Comparison of ENCODE assay signal across 9 cellular contexts in the genomic region with DNA sequence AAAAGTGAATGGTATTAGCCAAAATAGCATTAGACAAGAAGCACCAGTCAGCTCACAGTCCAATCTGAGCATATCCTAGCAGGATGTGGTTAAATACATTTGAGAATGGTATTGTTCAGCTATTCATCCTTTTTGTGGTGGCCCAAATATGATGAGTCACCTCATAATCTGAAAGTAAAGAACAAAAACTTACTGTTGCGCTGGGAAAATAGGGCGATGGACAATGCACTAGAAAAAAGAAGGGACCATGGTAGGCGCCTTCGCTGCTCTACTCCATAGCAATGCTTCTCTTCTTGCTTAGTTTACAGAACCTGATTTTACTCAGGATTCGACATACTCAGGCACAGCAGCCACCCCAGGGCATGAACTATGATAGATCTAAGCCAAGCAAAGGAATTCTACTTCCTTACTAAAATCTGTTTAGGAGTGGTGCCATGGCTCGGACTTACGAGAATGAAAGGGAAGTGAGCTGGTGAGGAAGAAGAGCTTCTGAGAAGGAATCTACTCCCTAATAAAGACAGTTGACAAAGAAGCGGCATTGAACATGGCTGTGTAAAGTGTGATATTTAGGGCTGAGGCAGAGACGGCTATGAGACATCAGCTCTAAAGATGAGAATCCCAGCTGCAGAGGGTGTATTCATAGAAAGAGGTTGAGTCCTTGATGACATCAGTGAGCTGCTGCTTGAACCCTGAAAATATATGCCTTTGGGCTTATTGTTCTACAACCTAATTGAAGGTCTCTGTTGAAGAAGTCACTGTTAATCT. TPM values are rescaled to one million over a fixed set of nuclear protein-coding genes. Genes with fewer than 3 reads are reported as not detected.
A peak's percentile ranks its signal among the peaks of the same experiment; 100 is the strongest.
DNase-seq lines count a peak whose midpoint lies in the region; ATAC-seq and TF ChIP-seq lines count a peak whose summit lies in the region.
"Had no signal": no experiment of that assay in that cellular context is flagged by ENCODE, and none has a peak within 500 bp of the region (broad histone marks: within the 10 kb centered on the region; RNA-seq: fewer than 3 reads in every experiment).

No MANE protein-coding gene starts in this region.

- H3K4me1 Mint-ChIP-seq in activated naive CD8-positive, alpha-beta T cell treated with anti-CD3 and anti-CD28 coated beads for 36 hours = peaks cover 23% of the 10 kb centered on the region
- peaks cover 23 to 46% (median 29%) of the 10 kb centered on the region in 4 donors for H3K4me1 Mint-ChIP-seq in naive thymus-derived CD8-positive, alpha-beta T cell

- peaks cover 15% of the 10 kb centered on the region for H3K36me3 Mint-ChIP-seq in activated naive CD8-positive, alpha-beta T cell treated with anti-CD3 and anti-CD28 coated beads for 36 hours
- H3K36me3 Mint-ChIP-seq in naive thymus-derived CD8-positive, alpha-beta T cell = peaks cover 5 to 18% (median 13%) of the 10 kb centered on the region in 3 donors

- H3K27ac Mint-ChIP-seq in activated naive CD8-positive, alpha-beta T cell treated with anti-CD3 and anti-CD28 coated beads for 36 hours = peak overlapping the region; percentile 11
- H3K27ac Mint-ChIP-seq in naive thymus-derived CD8-positive, alpha-beta T cell = peak overlapping the region in 6 of 10 donors; percentile 11 to 71 (median 36)

- intact Hi-C loops in Right ventricle myocardium inferior (cut with DNase I) = no loop called here

- H3K4me3 Mint-ChIP-seq in activated naive CD8-positive, alpha-beta T cell treated with anti-CD3 and anti-CD28 coated beads for 36 hours = peak overlapping the region; percentile 23
- peak overlapping the region; percentile 29 to 75 (median 56) for H3K4me3 Mint-ChIP-seq in naive thymus-derived CD8-positive, alpha-beta T cell

- CTCF ChIA-PET in AG04449 (lab: Yijun Ruan, JAX) = interaction anchor here (1.2 to 2.3 kb wide), 3 partner anchors 8 to 54 kb away, joined by 5 to 11 read pairs (median 10); partner anchors contain the start of gene GSTA4

- no peaks in the 10 kb centered on the region for H3K27me3 Mint-ChIP-seq in activated naive CD8-positive, alpha-beta T cell treated with anti-CD3 and anti-CD28 coated beads for 36 hours
- no peaks in the 10 kb centered on the region for H3K27me3 Mint-ChIP-seq in naive thymus-derived CD8-positive, alpha-beta T cell
- H3K27me3 Mint-ChIP-seq: brain had no signal

- POLR2A ChIA-PET in AG04449 (lab: Yijun Ruan, JAX) = interaction anchor here (0.6 kb wide), 1 partner anchor 25 kb away, joined by 3 read pairs; no protein-coding TSS in a partner anchor
- POLR2A ChIA-PET in naive thymus-derived CD8-positive, alpha-beta T cell (lab: Charles Lee) = no interaction called here

- TF ChIP-seq CTCF in AG04449 (IDR thresholded peaks at IDR 0.05; ENCODE audit: insufficient read depth, low read length, missing control alignments) = no peak

- ATAC-seq in GM19324 (IDR thresholded peaks at IDR 0.05; ENCODE audit: low FRiP score, unreplicated experiment) = peak; percentile 54
- peak; percentile 95 for ATAC-seq in HG03342 (IDR thresholded peaks at IDR 0.05; ENCODE audit: unreplicated experiment)
- peak; percentile 33 to 65 for ATAC-seq in naive thymus-derived CD8-positive, alpha-beta T cell
- ATAC-seq in Right ventricle myocardium inferior = no peak

- peak overlapping the region; percentile 29 for H3K4me3 ChIP-seq in AG04449 (ENCODE audit: low read depth, low read length)

- H3K9me3 Mint-ChIP-seq in activated naive CD8-positive, alpha-beta T cell treated with anti-CD3 and anti-CD28 coated beads for 36 hours = no peaks in the 10 kb centered on the region
- H3K9me3 Mint-ChIP-seq in naive thymus-derived CD8-positive, alpha-beta T cell = no peaks in the 10 kb centered on the region

- peak; percentile 65 for DNase-seq in AG04449 (ENCODE audit: low read depth, low spot score)
- DNase-seq in activated naive CD8-positive, alpha-beta T cell treated with anti-CD3 and anti-CD28 coated beads for 36 hours = no peak
- DNase-seq in naive thymus-derived CD8-positive, alpha-beta T cell = peak in 2 of 10 donors; percentile 22 to 31
- DNase-seq in cerebellum (ENCODE audit: low spot score) = no peak
- no peak for DNase-seq in Right ventricle myocardium inferior (ENCODE audit: missing footprints)
- no peak for DNase-seq in NCI-H774 (lab: John Stamatoyannopoulos, UW)

RNA-seq across cellular contexts. Expression of gene CILK1, which starts 13.0 kb away (rescaled TPM):
- 1 to 10 TPM; 6.2 to 6.4 TPM for total RNA-seq in activated naive CD8-positive, alpha-beta T cell treated with anti-CD3 and anti-CD28 coated beads for 36 hours
- 10 to 100 TPM; 15.0 to 15.8 TPM for total RNA-seq in naive thymus-derived CD8-positive, alpha-beta T cell
- 1 to 10 TPM; 2.8 to 4.1 (median 3.8) TPM for polyA plus RNA-seq in naive thymus-derived CD8-positive, alpha-beta T cell
- total RNA-seq in cerebellum (24.6 TPM), Right ventricle myocardium inferior (6.4 TPM)

RNA-seq across cellular contexts. Expression of gene FBXO9, which starts 16.6 kb away (rescaled TPM):
- 10 to 100 TPM; 55.4 to 56.2 TPM for total RNA-seq in activated naive CD8-positive, alpha-beta T cell treated with anti-CD3 and anti-CD28 coated beads for 36 hours
- 100 to 1,000 TPM; 134 to 137 TPM for total RNA-seq in naive thymus-derived CD8-positive, alpha-beta T cell
- polyA plus RNA-seq in naive thymus-derived CD8-positive, alpha-beta T cell = 10 to 100 TPM; 46.1 to 52.1 (median 49.0) TPM
- total RNA-seq in cerebellum (39.6 TPM), Right ventricle myocardium inferior (54.7 TPM)

RNA-seq across cellular contexts. Expression of gene GSTA4, which starts 53.5 kb away (rescaled TPM):
- 1 to 10 TPM; 8.4 to 8.5 TPM for total RNA-seq in activated naive CD8-positive, alpha-beta T cell treated with anti-CD3 and anti-CD28 coated beads for 36 hours
- under 1 TPM; 0.39 to 0.69 TPM for total RNA-seq in naive thymus-derived CD8-positive, alpha-beta T cell
- 1 to 10 TPM; 1.2 to 3.7 (median 3.4) TPM for polyA plus RNA-seq in naive thymus-derived CD8-positive, alpha-beta T cell
- 84.5 TPM for total RNA-seq in cerebellum
- total RNA-seq in Right ventricle myocardium inferior = 10.6 TPM
